Comparison of ENCODE assay signal across 24 cellular contexts in genomic region chr2:126306539-126306938, GRCh38.
DNase-seq lines count a peak whose midpoint lies in the region; ATAC-seq, FAIRE-seq and TF ChIP-seq lines count a peak whose summit lies in the region.
"Had no signal": no experiment of that assay in that cellular context is flagged by ENCODE, and none has a peak within 500 bp of the region (broad histone marks: within the 10 kb centered on the region; RNA-seq: fewer than 3 reads in every experiment).

No MANE protein-coding gene starts in this region.

- H3K27ac Mint-ChIP-seq in Caco-2 (ENCODE audit: unreplicated experiment): no peak overlapping the region
- H3K27ac Mint-ChIP-seq in GM23338: no peak overlapping the region
- H3K27ac Mint-ChIP-seq: CD14-positive monocyte; CD4-positive, alpha-beta memory T cell; CD4-positive, CD25-positive, alpha-beta regulatory T cell; CD8-positive, alpha-beta memory T cell had no signal

- H3K4me1 Mint-ChIP-seq in Caco-2 (ENCODE audit: low read depth, unreplicated experiment): peaks cover 5% of the 10 kb centered on the region
- peaks cover 24% of the 10 kb centered on the region for H3K4me1 Mint-ChIP-seq in GM23338
- H3K4me1 Mint-ChIP-seq: CD14-positive monocyte; CD4-positive, CD25-positive, alpha-beta regulatory T cell; CD8-positive, alpha-beta memory T cell had no signal

- H2AFZ ChIP-seq in GM23338: no peak overlapping the region
- H2AFZ ChIP-seq in GM12878 (ENCODE audit: control insufficient read depth, low read depth, low read length): no peak overlapping the region

- FAIRE-seq in GM12878 (lab: Jason Lieb, UNC): no peak
- FAIRE-seq: D721Med, G401.6, GM12892, GM18507, GM19239 had no signal

- no peaks in the 10 kb centered on the region for H3K9me3 Mint-ChIP-seq in Caco-2 (ENCODE audit: unreplicated experiment)
- H3K9me3 Mint-ChIP-seq in GM23338: no peaks in the 10 kb centered on the region
- H3K9me3 Mint-ChIP-seq: CD8-positive, alpha-beta memory T cell had no signal

- H3F3A ChIP-seq in GM23338 (replicated peaks; ENCODE audit: low read depth): no peaks in the 10 kb centered on the region

- H3K27me3 ChIP-seq in Caco-2 (replicated peaks; ENCODE audit: control insufficient read depth, insufficient read depth, low read length): no peaks in the 10 kb centered on the region
- no peaks in the 10 kb centered on the region for H3K27me3 ChIP-seq in GM23338 (ENCODE audit: insufficient read depth)
- no peaks in the 10 kb centered on the region for H3K27me3 ChIP-seq in GM12878 (replicated peaks in 1 of 2; ENCODE audit: control insufficient read depth in 2 of 2, insufficient read depth in 2 of 2, low read length in 1 of 2)
- H3K27me3 ChIP-seq: BE2C, BLaER1 had no signal

- no peak overlapping the region for H3K9ac ChIP-seq in GM12878 (ENCODE audit: control insufficient read depth, insufficient read depth, low read length)
- H3K9ac ChIP-seq: BLaER1 had no signal

- RAD21 ChIA-PET in GM12878 (lab: Charles Lee; ENCODE audit: unreplicated experiment): no interaction called here

- no peak for DNase-seq in Caco-2
- DNase-seq in GM23338 (ENCODE audit: low spot score): no peak
- no peak for DNase-seq in GM12878 (ENCODE audit: low read depth, low spot score)
- no peak for DNase-seq in hippocampal formation (lab: John Stamatoyannopoulos, UW)
- no peak for DNase-seq in cortex of kidney (lab: John Stamatoyannopoulos, UW)
- DNase-seq: 8988T; ACHN; BE2C; C1 segment of cervical spinal cord; Calu3; CD4-positive, alpha-beta memory T cell; CD4-positive, CD25-positive, alpha-beta regulatory T cell; CD8-positive, alpha-beta memory T cell; COR-L47; DMS79 treated with DMSO at 0.1 percent for 48 hours; GF-D8 had no signal

- H3K4me3 Mint-ChIP-seq in Caco-2 (ENCODE audit: unreplicated experiment): peak overlapping the region; percentile 84
- 0 out of 3 replicates have a peak overlapping the region, but pooled peaks have one; percentile 7 for H3K4me3 Mint-ChIP-seq in GM23338
- H3K4me3 Mint-ChIP-seq: CD14-positive monocyte; CD4-positive, alpha-beta memory T cell; CD4-positive, CD25-positive, alpha-beta regulatory T cell; CD8-positive, alpha-beta memory T cell had no signal

- POLR2A ChIA-PET in Caco-2 (lab: Charles Lee): no interaction called here
- POLR2A ChIA-PET in GM12878 (lab: Charles Lee): no interaction called here

- SMC1A ChIA-PET in GM12878 (lab: Charles Lee; ENCODE audit: uncharacterized antibody, unreplicated experiment): no interaction called here

- H3K4me1 ChIP-seq in Caco-2 (0 out of 2 replicates have a peak, but pooled peaks cover 4% of the 10 kb centered on the region), GM23338 (ENCODE audit: insufficient read depth) (0 out of 2 replicates have a peak, but pooled peaks cover 8% of the 10 kb centered on the region), GM12878 (ENCODE audit: control insufficient read depth, insufficient read depth, low read length) (no peaks in the 10 kb centered on the region)
- H3K4me1 ChIP-seq: BE2C, BLaER1 had no signal

- peaks cover 15% of the 10 kb centered on the region for H3K36me3 Mint-ChIP-seq in Caco-2 (ENCODE audit: insufficient read depth, unreplicated experiment)
- no peaks in the 10 kb centered on the region; the same call in 2 of the 3 replicates for H3K36me3 Mint-ChIP-seq in GM23338 (ENCODE audit: low read depth)
- H3K36me3 Mint-ChIP-seq: CD14-positive monocyte; CD4-positive, alpha-beta memory T cell; CD4-positive, CD25-positive, alpha-beta regulatory T cell; CD8-positive, alpha-beta memory T cell had no signal

- H3K9me2 ChIP-seq in GM23338 (ENCODE audit: insufficient read depth): no peaks in the 10 kb centered on the region

- intact Hi-C loops in Caco-2 (cut with micrococcal nuclease; ENCODE audit: unreplicated experiment) (loop anchor here (10.0 kb wide), 1 partner anchor 282 kb away; no protein-coding TSS in a partner anchor), GM12878 (cut with micrococcal nuclease; ENCODE audit: unreplicated experiment) (no loop called here)

- no peak overlapping the region for H3K4me2 ChIP-seq in GM23338
- no peak overlapping the region for H3K4me2 ChIP-seq in GM12878 (ENCODE audit: control insufficient read depth, insufficient read depth)
- H3K4me2 ChIP-seq: BLaER1 had no signal

- H3K4me3 ChIP-seq in Caco-2 (ENCODE audit: low read depth, low read length) (peak overlapping the region; percentile 18), GM23338 (no peak overlapping the region), GM12878 (no peak overlapping the region)
- H3K4me3 ChIP-seq: BLaER1 had no signal

- no peak for TF ChIP-seq POLR2A in GM12878 (IDR thresholded peaks at IDR 0.05; ENCODE audit: low read depth, low read length)

- TF ChIP-seq EP300 in GM12878 (IDR thresholded peaks at IDR 0.05; ENCODE audit: borderline replicate concordance in 1 of 2, control insufficient read depth in 1 of 2, low read depth in 2 of 2, low read length in 2 of 2): no peak

- ATAC-seq in GM23338 (no peak), GM12878 (no peak), GM18868 (IDR thresholded peaks at IDR 0.05; ENCODE audit: unreplicated experiment) (no peak)

- H3K79me2 ChIP-seq in GM23338 (replicated peaks; ENCODE audit: insufficient read depth) (no peaks in the 10 kb centered on the region), GM12878 (ENCODE audit: control insufficient read depth, insufficient read depth, low read length) (no peaks in the 10 kb centered on the region)

- in situ Hi-C loops in GM12878 (cut with MboI): no loop called here

- CTCF ChIA-PET in Caco-2 (lab: Charles Lee) (no interaction called here), GM12878 (lab: Yijun Ruan, JAX) (no interaction called here)

- H4K20me1 ChIP-seq in GM23338 (replicated peaks; ENCODE audit: insufficient read depth) (no peaks in the 10 kb centered on the region), GM12878 (ENCODE audit: control insufficient read depth, insufficient read depth) (no peaks in the 10 kb centered on the region)
- H4K20me1 ChIP-seq: BLaER1 had no signal

- H3K27me3 Mint-ChIP-seq in Caco-2 (ENCODE audit: insufficient read depth, unreplicated experiment) (no peaks in the 10 kb centered on the region), GM23338 (ENCODE audit: insufficient read depth, low read depth, poor library complexity) (peaks cover 5% of the 10 kb centered on the region)
- H3K27me3 Mint-ChIP-seq: CD4-positive, alpha-beta memory T cell; CD4-positive, CD25-positive, alpha-beta regulatory T cell had no signal

- WGBS in GM12878 (ENCODE audit: insufficient coverage, insufficient replicate concordance, low lambda C conversion rate, missing lambda C conversion rate): 58% methylated on average over 4 of the region's 4 CpGs

- BruUV-seq in Caco-2 (replicated peaks; lab: Mats Ljungman, UMichigan) (no TSS peak), GM12878 (replicated peaks; lab: Mats Ljungman, UMichigan) (no TSS peak)

- no peak for TF ChIP-seq RAD21 in GM12878 (IDR thresholded peaks at IDR 0.05; ENCODE audit: insufficient read depth, low read depth, low read length)

- TF ChIP-seq CTCF in Caco-2 (IDR thresholded peaks at IDR 0.05; ENCODE audit: insufficient read depth in 1 of 2, low read depth in 1 of 2, low read length in 1 of 2, severe bottlenecking in 1 of 2, unreplicated experiment in 1 of 2): no peak
- no peak for TF ChIP-seq CTCF in GM23338 (conservative IDR thresholded peaks at IDR 0.05; ENCODE audit: low read depth in 2 of 2)
- no peak for TF ChIP-seq CTCF in GM12878 (IDR thresholded peaks at IDR 0.05 in 2 of 3, conservative IDR thresholded peaks at IDR 0.05 in 1 of 3; ENCODE audit: control insufficient read depth in 2 of 3, extremely low read depth in 1 of 3, insufficient read depth in 1 of 3, low read depth in 3 of 3, low read length in 3 of 3)

- H3K27ac ChIP-seq in GM23338 (ENCODE audit: low read depth) (no peak overlapping the region), GM12878 (ENCODE audit: control insufficient read depth, insufficient read depth) (no peak overlapping the region)
- H3K27ac ChIP-seq: BLaER1 had no signal

- H3K36me3 ChIP-seq in Caco-2 (ENCODE audit: control insufficient read depth, insufficient read depth, low read length) (peaks cover 2% of the 10 kb centered on the region; the same call in 1 of the 2 replicates), GM23338 (ENCODE audit: insufficient read depth) (no peaks in the 10 kb centered on the region; the same call in 1 of the 2 replicates), GM12878 (ENCODE audit: control insufficient read depth in 2 of 2, insufficient read depth in 2 of 2, low read length in 1 of 2) (no peaks in the 10 kb centered on the region)
- H3K36me3 ChIP-seq: BE2C, BLaER1 had no signal

- no peaks in the 10 kb centered on the region for H3K9me3 ChIP-seq in Caco-2
- H3K9me3 ChIP-seq in GM12878 (replicated peaks; ENCODE audit: control insufficient read depth, insufficient read depth, low read length): no peaks in the 10 kb centered on the region
- H3K9me3 ChIP-seq: BE2C, BLaER1 had no signal

TF ChIP-seq in GM23338, 12 proteins besides CTCF, POLR2A, EP300 and RAD21 (continues in another document):
- TF ChIP-seq EZH2phosphoT487 (IDR thresholded peaks at IDR 0.05; ENCODE audit: unreplicated experiment) (no peak), JUNB (IDR thresholded peaks at IDR 0.05; ENCODE audit: unreplicated experiment) (no peak), POLR2AphosphoS5 (IDR thresholded peaks at IDR 0.05; ENCODE audit: low read depth) (no peak), ZNF114 (CRISPR knock-in tag; IDR thresholded peaks at IDR 0.05) (no peak), EZH2 (IDR thresholded peaks at IDR 0.05; ENCODE audit: low read depth, unreplicated experiment) (no peak), NANOG (IDR thresholded peaks at IDR 0.05; ENCODE audit: borderline replicate concordance) (no peak)

TF ChIP-seq in GM12878, 131 proteins besides CTCF, POLR2A, EP300 and RAD21:
- 0 out of 2 replicates have a peak, but pooled peaks have one; percentile 33 for TF ChIP-seq ATF7 (IDR thresholded peaks at IDR 0.05; ENCODE audit: low read depth)
- no peak for TF ChIP-seq ATF3 (IDR thresholded peaks at IDR 0.05; ENCODE audit: borderline replicate concordance, extremely low read depth, low read depth, low read length)
